ENCODE assay signal across 21 cellular contexts in the genomic region with DNA sequence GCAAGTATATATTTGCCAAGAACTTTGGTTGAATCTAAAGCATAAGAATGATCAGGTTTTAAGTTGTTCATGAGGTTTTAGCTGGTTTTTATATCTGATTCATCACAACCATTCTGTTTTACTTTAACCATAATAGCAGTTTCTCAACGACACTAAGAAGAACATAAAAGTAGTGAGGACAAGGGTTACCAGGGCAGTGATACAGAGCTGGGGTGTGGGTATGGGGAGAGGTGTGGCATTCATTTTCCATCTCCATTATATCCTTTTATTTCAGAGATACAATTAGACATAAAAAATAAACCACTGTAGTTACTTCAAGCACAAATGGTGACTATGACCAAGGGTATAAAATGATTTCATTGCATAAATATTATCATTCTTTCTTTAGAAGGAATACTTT.
DNase-seq lines count a peak whose midpoint lies in the region; ATAC-seq and FAIRE-seq lines count a peak whose summit lies in the region.
"Had no signal": no experiment of that assay in that cellular context is flagged by ENCODE, and none has a peak within 500 bp of the region (broad histone marks: within the 10 kb centered on the region; RNA-seq: fewer than 3 reads in every experiment).

No MANE protein-coding gene starts in this region.

- intact Hi-C loops in left colon (cut with DNase I, micrococcal nuclease) = no loop called here

- H3K9me3 ChIP-seq in effector memory CD4-positive, alpha-beta T cell (ENCODE audit: control insufficient read depth, low read length) = no peaks in the 10 kb centered on the region
- H3K9me3 ChIP-seq: A549; BLaER1 treated with 17β-estradiol and CSF1 and Interleukin-3, amounts not matched to agents 10 nM and 100 nM; Caco-2 had no signal

- no peaks in the 10 kb centered on the region for H3K4me1 ChIP-seq in effector memory CD4-positive, alpha-beta T cell (ENCODE audit: control insufficient read depth, insufficient read depth, low read length, poor library complexity, severe bottlenecking)
- H3K4me1 ChIP-seq: A549, Caco-2 had no signal

- no peak overlapping the region for H3K27ac ChIP-seq in effector memory CD4-positive, alpha-beta T cell (ENCODE audit: insufficient read depth, low read length, poor library complexity, severe bottlenecking)
- H3K27ac ChIP-seq: 22Rv1; A549; BLaER1 treated with 17β-estradiol and CSF1 and Interleukin-3, amounts not matched to agents 10 nM and 100 nM; C4-2B had no signal

- H3K4me3 ChIP-seq in effector memory CD4-positive, alpha-beta T cell (ENCODE audit: insufficient read depth, low read depth, low read length, poor library complexity, severe bottlenecking) = no peak overlapping the region
- H3K4me3 ChIP-seq: A549; BLaER1 treated with 17β-estradiol and CSF1 and Interleukin-3, amounts not matched to agents 10 nM and 100 nM had no signal

- H3K27me3 ChIP-seq in effector memory CD4-positive, alpha-beta T cell (replicated peaks; ENCODE audit: control insufficient read depth, insufficient read depth, low read length, poor library complexity, severe bottlenecking) = no peaks in the 10 kb centered on the region
- H3K27me3 ChIP-seq: BLaER1 treated with 17β-estradiol and CSF1 and Interleukin-3, amounts not matched to agents 10 nM and 100 nM had no signal

- FAIRE-seq in colon (lab: Jason Lieb, UNC) = peak; percentile 58
- FAIRE-seq: A549, D721Med, G401.6, GM12891, GM19239 had no signal

- no peaks in the 10 kb centered on the region for H3K36me3 ChIP-seq in effector memory CD4-positive, alpha-beta T cell (ENCODE audit: control insufficient read depth, insufficient read depth, low read length)
- H3K36me3 ChIP-seq: BLaER1 treated with 17β-estradiol and CSF1 and Interleukin-3, amounts not matched to agents 10 nM and 100 nM had no signal

- DNase-seq in left colon (peak in 1 of 2 donors; percentile 35), renal cortical epithelial cell (ENCODE audit: low read depth) (peak; percentile 26), retina (no peak), activated T-cell treated with anti-CD3 and anti-CD28 coated beads for 4 hours (no peak)
- no peak for DNase-seq in effector memory CD4-positive, alpha-beta T cell
- DNase-seq: AML-193; Caco-2; Calu3; CD4-positive, alpha-beta T cell; CD8-positive, alpha-beta T cell; DMS79 treated with DMSO at 0.1 percent for 48 hours; GF-D8 had no signal

- ATAC-seq in left colon = peak; percentile 94
- ATAC-seq: A549; CD8-positive, alpha-beta T cell had no signal
